17 cellular contexts compared by ENCODE assay signal in genomic region chr2:30763151-30763660, GRCh38. TPM values are rescaled to one million over a fixed set of nuclear protein-coding genes. Genes with fewer than 3 reads are reported as not detected.
"Had no signal": no experiment of that assay in that cellular context is flagged by ENCODE, and none has a peak within 500 bp of the region (broad histone marks: within the 10 kb centered on the region; RNA-seq: fewer than 3 reads in every experiment).

No MANE protein-coding gene starts in this region.

- H3K36me3 ChIP-seq: ovary, thyroid gland had no signal

- H3K9me3 Mint-ChIP-seq: activated naive CD4-positive, alpha-beta T cell treated with anti-CD3 and anti-CD28 coated beads, Interleukin-2, amount 50 U/mL, for 24 hours; activated T-helper 17 cell treated with anti-CD3 and anti-CD28 coated beads, Interleukin-2, amount 50 U/mL, for 72 hours had no signal

- H2AFZ ChIP-seq: hepatocyte had no signal

- H3K4me1 Mint-ChIP-seq: activated naive CD4-positive, alpha-beta T cell treated with anti-CD3 and anti-CD28 coated beads, Interleukin-2, amount 50 U/mL, for 24 hours; activated T-helper 17 cell treated with anti-CD3 and anti-CD28 coated beads, Interleukin-2, amount 50 U/mL, for 72 hours had no signal

- H3K4me3 Mint-ChIP-seq: activated naive CD4-positive, alpha-beta T cell treated with anti-CD3 and anti-CD28 coated beads, Interleukin-2, amount 50 U/mL, for 24 hours; activated T-helper 17 cell treated with anti-CD3 and anti-CD28 coated beads, Interleukin-2, amount 50 U/mL, for 72 hours had no signal

- ATAC-seq: activated T-helper 17 cell treated with anti-CD3 and anti-CD28 coated beads, Interleukin-2, amount 50 U/mL, for 72 hours; left ventricle myocardium superior had no signal

- H3K79me2 ChIP-seq: hepatocyte had no signal

- H3K27me3 Mint-ChIP-seq: activated naive CD4-positive, alpha-beta T cell treated with anti-CD3 and anti-CD28 coated beads, Interleukin-2, amount 50 U/mL, for 24 hours had no signal

- H3K36me3 Mint-ChIP-seq: activated naive CD4-positive, alpha-beta T cell treated with anti-CD3 and anti-CD28 coated beads, Interleukin-2, amount 50 U/mL, for 24 hours had no signal

- H3K4me1 ChIP-seq: thyroid gland had no signal

- H3K27me3 ChIP-seq: hepatocyte, ovary, thyroid gland had no signal

- H3K4me3 ChIP-seq: coronary artery, hepatocyte, ovary, thyroid gland had no signal

- DNase-seq: activated CD4-positive, alpha-beta T cell treated with anti-CD3 and anti-CD28 coated beads for 48 hours; activated T-cell treated with anti-CD3 and anti-CD28 coated beads for 4 hours; caudate nucleus; effector memory CD4-positive, alpha-beta T cell; left ventricle myocardium superior; mesenchymal stem cell; ovary; stimulated activated CD4-positive, alpha-beta T cell treated with anti-CD3 and anti-CD28 coated beads, Interleukin-4, amount 100 ng/mL, for 24 hours; T1000; thyroid gland had no signal

- H3K27ac Mint-ChIP-seq: activated naive CD4-positive, alpha-beta T cell treated with anti-CD3 and anti-CD28 coated beads, Interleukin-2, amount 50 U/mL, for 24 hours; activated T-helper 17 cell treated with anti-CD3 and anti-CD28 coated beads, Interleukin-2, amount 50 U/mL, for 72 hours had no signal

- H3K27ac ChIP-seq: coronary artery, hepatocyte, ovary, thyroid gland, VCaP had no signal

- H3K9me3 ChIP-seq: ovary, thyroid gland had no signal

- H3K4me2 ChIP-seq: hepatocyte had no signal

RNA-seq across cellular contexts. Expression of gene CAPN13, which starts 44.0 kb away (rescaled TPM):
- total RNA-seq: activated T-helper 17 cell treated with anti-CD3 and anti-CD28 coated beads, Interleukin-2, amount 50 U/mL, for 72 hours; kidney epithelial cell; left ventricle myocardium superior had no signal
- polyA plus RNA-seq: neural cell had no signal
